7 cellular contexts compared by ENCODE assay signal in the genomic region with DNA sequence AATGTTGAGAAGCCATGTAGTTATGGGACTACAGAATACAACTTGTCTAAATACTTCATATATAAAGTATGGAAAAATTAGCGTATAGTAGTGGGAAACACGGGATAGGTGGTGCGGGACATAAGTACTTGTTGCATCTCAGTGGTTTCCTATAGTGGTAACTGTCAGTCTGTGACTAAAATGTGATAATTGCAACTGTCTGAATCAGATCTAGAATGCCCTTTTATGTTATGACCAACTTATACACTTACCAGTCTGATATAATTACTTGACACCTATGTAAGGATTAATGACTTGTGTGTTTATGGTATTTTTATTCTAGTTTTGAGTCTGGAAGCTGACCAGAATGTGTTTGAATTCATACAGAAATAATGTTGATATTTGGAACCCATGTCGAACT. TPM values are rescaled to one million over a fixed set of nuclear protein-coding genes. Genes with fewer than 3 reads are reported as not detected.
DNase-seq lines count a peak whose midpoint lies in the region; ATAC-seq and TF ChIP-seq lines count a peak whose summit lies in the region.
"Not testable (repeated sequence)": the region's sequence is repeated elsewhere in the genome, so short reads cannot be mapped to it uniquely, and the experiment has no call there.
"Had no signal": no experiment of that assay in that cellular context is flagged by ENCODE, and none has a peak within 500 bp of the region (broad histone marks: within the 10 kb centered on the region; RNA-seq: fewer than 3 reads in every experiment).

No MANE protein-coding gene starts in this region.

- not testable (repeated sequence) for H3K27ac Mint-ChIP-seq in activated CD8-positive, alpha-beta T cell treated with anti-CD3 and anti-CD28 coated beads for 36 hours; activated T-helper 17 cell treated with anti-CD3 and anti-CD28 coated beads, Interleukin-2, amount 50 U/mL, for 72 hours; activated naive CD8-positive, alpha-beta T cell treated with anti-CD3 and anti-CD28 coated beads, Interleukin-2, amount 50 U/mL, for 24 hours

- H3K4me1 Mint-ChIP-seq in activated CD8-positive, alpha-beta T cell treated with anti-CD3 and anti-CD28 coated beads for 36 hours (ENCODE audit: low read depth) = peaks cover 14% of the 10 kb centered on the region
- not testable (repeated sequence) for H3K4me1 Mint-ChIP-seq in activated T-helper 17 cell treated with anti-CD3 and anti-CD28 coated beads, Interleukin-2, amount 50 U/mL, for 72 hours
- peaks cover 16% of the 10 kb centered on the region for H3K4me1 Mint-ChIP-seq in activated naive CD8-positive, alpha-beta T cell treated with anti-CD3 and anti-CD28 coated beads, Interleukin-2, amount 50 U/mL, for 24 hours

- not testable (repeated sequence) for H3K4me3 Mint-ChIP-seq in activated CD8-positive, alpha-beta T cell treated with anti-CD3 and anti-CD28 coated beads for 36 hours; activated T-helper 17 cell treated with anti-CD3 and anti-CD28 coated beads, Interleukin-2, amount 50 U/mL, for 72 hours; activated naive CD8-positive, alpha-beta T cell treated with anti-CD3 and anti-CD28 coated beads, Interleukin-2, amount 50 U/mL, for 24 hours

- POLR2A ChIA-PET in activated CD8-positive, alpha-beta T cell treated with anti-CD3 and anti-CD28 coated beads for 36 hours (lab: Charles Lee) = not testable (repeated sequence)

- not testable (repeated sequence) for H3K36me3 Mint-ChIP-seq in activated CD8-positive, alpha-beta T cell treated with anti-CD3 and anti-CD28 coated beads for 36 hours (ENCODE audit: low read depth); activated T-helper 17 cell treated with anti-CD3 and anti-CD28 coated beads, Interleukin-2, amount 50 U/mL, for 72 hours (ENCODE audit: low read depth); activated naive CD8-positive, alpha-beta T cell treated with anti-CD3 and anti-CD28 coated beads, Interleukin-2, amount 50 U/mL, for 24 hours (ENCODE audit: low read depth)

- intact Hi-C loops in activated CD8-positive, alpha-beta T cell treated with anti-CD3 and anti-CD28 coated beads for 36 hours (cut with micrococcal nuclease) = not testable (repeated sequence)

- peak; percentile 85 for ATAC-seq in activated CD8-positive, alpha-beta T cell treated with anti-CD3 and anti-CD28 coated beads for 36 hours
- ATAC-seq in activated T-helper 17 cell treated with anti-CD3 and anti-CD28 coated beads, Interleukin-2, amount 50 U/mL, for 72 hours (replicated peaks) = peak; percentile 39
- ATAC-seq in activated naive CD8-positive, alpha-beta T cell treated with anti-CD3 and anti-CD28 coated beads, Interleukin-2, amount 50 U/mL, for 24 hours = peak; percentile 89
- ATAC-seq in stimulated activated naive CD8-positive, alpha-beta T cell treated with anti-CD3 and anti-CD28 coated beads, Interleukin-15, Interleukin-2, amounts not matched to agents 100 U/mL and 50 U/mL, for 24 hours = peak; percentile 87

- not testable (repeated sequence) for TF ChIP-seq CTCF in activated CD8-positive, alpha-beta T cell treated with anti-CD3 and anti-CD28 coated beads for 36 hours (IDR thresholded peaks at IDR 0.05)

- CTCF ChIA-PET in activated CD8-positive, alpha-beta T cell treated with anti-CD3 and anti-CD28 coated beads for 36 hours (lab: Charles Lee) = not testable (repeated sequence)

- not testable (repeated sequence) for DNase-seq in activated CD8-positive, alpha-beta T cell treated with anti-CD3 and anti-CD28 coated beads for 36 hours; activated naive CD8-positive, alpha-beta T cell treated with anti-CD3 and anti-CD28 coated beads, Interleukin-2, amount 50 U/mL, for 24 hours; stimulated activated naive CD8-positive, alpha-beta T cell treated with anti-CD3 and anti-CD28 coated beads, Interleukin-15, Interleukin-2, amounts not matched to agents 100 U/mL and 50 U/mL, for 24 hours

- H3K9me3 Mint-ChIP-seq in activated CD8-positive, alpha-beta T cell treated with anti-CD3 and anti-CD28 coated beads for 36 hours; activated T-helper 17 cell treated with anti-CD3 and anti-CD28 coated beads, Interleukin-2, amount 50 U/mL, for 72 hours; activated naive CD8-positive, alpha-beta T cell treated with anti-CD3 and anti-CD28 coated beads, Interleukin-2, amount 50 U/mL, for 24 hours: not testable (repeated sequence)

- H3K27me3 Mint-ChIP-seq in activated CD8-positive, alpha-beta T cell treated with anti-CD3 and anti-CD28 coated beads for 36 hours; activated T-helper 17 cell treated with anti-CD3 and anti-CD28 coated beads, Interleukin-2, amount 50 U/mL, for 72 hours; activated naive CD8-positive, alpha-beta T cell treated with anti-CD3 and anti-CD28 coated beads, Interleukin-2, amount 50 U/mL, for 24 hours: not testable (repeated sequence)

RNA-seq across cellular contexts. Expression of gene CD8B, which starts 9.3 kb away (rescaled TPM):
- 100 to 1,000 TPM; 319 to 321 TPM for total RNA-seq in activated CD8-positive, alpha-beta T cell treated with anti-CD3 and anti-CD28 coated beads for 36 hours
- total RNA-seq in activated T-helper 17 cell treated with anti-CD3 and anti-CD28 coated beads, Interleukin-2, amount 50 U/mL, for 72 hours = under 1 TPM in 1 of 2 donors, not detected in 1; 0.63 TPM
- total RNA-seq: A673, Daoy, G401 had no signal

Comparison
In these comparisons a context has a peak if more than half of its experiments do, and no peak if none do; other contexts are left out.
1. ATAC-seq: peak in every context shown above with its lines; median percentile 89 in activated naive CD8-positive, alpha-beta T cell treated with anti-CD3 and anti-CD28 coated beads, Interleukin-2, amount 50 U/mL, for 24 hours; 87 in stimulated activated naive CD8-positive, alpha-beta T cell treated with anti-CD3 and anti-CD28 coated beads, Interleukin-15, Interleukin-2, amounts not matched to agents 100 U/mL and 50 U/mL, for 24 hours; 85 in activated CD8-positive, alpha-beta T cell treated with anti-CD3 and anti-CD28 coated beads for 36 hours; 39 in activated T-helper 17 cell treated with anti-CD3 and anti-CD28 coated beads, Interleukin-2, amount 50 U/mL, for 72 hours.
2. RNA of gene CD8B, which starts 9.3 kb away (total RNA-seq): 319 to 321 TPM in activated CD8-positive, alpha-beta T cell treated with anti-CD3 and anti-CD28 coated beads for 36 hours; 0.63 TPM in activated T-helper 17 cell treated with anti-CD3 and anti-CD28 coated beads, Interleukin-2, amount 50 U/mL, for 72 hours; every median in the first group is over 100 times any median in the second.